Comparison of ENCODE assay signal across 1 cellular context in the genomic region with DNA sequence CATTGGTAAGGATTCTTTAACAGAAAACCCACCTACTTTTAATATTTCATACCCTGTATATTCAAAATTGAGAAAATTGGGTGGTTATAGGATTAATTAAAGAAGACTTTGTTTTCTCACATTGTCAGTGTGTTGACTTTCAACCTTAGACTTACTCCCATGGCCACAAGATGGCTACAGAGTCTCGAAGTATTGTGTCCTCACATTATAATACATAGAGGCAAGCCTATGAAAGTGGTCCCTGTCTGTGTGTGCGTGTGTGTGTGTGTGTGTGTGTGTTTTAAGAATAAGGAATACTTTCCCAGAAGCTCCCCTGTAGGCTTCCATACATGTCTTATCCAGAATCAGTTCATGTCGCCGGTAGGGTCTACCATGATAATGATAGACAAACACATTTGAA.
TF ChIP-seq lines count a peak whose summit lies in the region.

No MANE protein-coding gene starts in this region.

TF ChIP-seq in H1, 55 proteins besides CTCF, POLR2A, EP300 and RAD21:
- TF ChIP-seq, protein P1, sequence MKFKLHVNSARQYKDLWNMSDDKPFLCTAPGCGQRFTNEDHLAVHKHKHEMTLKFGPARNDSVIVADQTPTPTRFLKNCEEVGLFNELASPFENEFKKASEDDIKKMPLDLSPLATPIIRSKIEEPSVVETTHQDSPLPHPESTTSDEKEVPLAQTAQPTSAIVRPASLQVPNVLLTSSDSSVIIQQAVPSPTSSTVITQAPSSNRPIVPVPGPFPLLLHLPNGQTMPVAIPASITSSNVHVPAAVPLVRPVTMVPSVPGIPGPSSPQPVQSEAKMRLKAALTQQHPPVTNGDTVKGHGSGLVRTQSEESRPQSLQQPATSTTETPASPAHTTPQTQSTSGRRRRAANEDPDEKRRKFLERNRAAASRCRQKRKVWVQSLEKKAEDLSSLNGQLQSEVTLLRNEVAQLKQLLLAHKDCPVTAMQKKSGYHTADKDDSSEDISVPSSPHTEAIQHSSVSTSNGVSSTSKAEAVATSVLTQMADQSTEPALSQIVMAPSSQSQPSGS (IDR thresholded peaks at IDR 0.05; ENCODE audit: low read length): no peak
- no peak for TF ChIP-seq HDAC6 (IDR thresholded peaks at IDR 0.05; ENCODE audit: low read depth, low read length)
- TF ChIP-seq CBX8 (IDR thresholded peaks at IDR 0.05; ENCODE audit: borderline replicate concordance, low read depth, low read length): no peak
